ENCODE assay signal across 21 cellular contexts in genomic region chr7:43053968-43054367, GRCh38. TPM values are rescaled to one million over a fixed set of nuclear protein-coding genes. Genes with fewer than 3 reads are reported as not detected.
"Had no signal": no experiment of that assay in that cellular context is flagged by ENCODE, and none has a peak within 500 bp of the region (broad histone marks: within the 10 kb centered on the region; RNA-seq: fewer than 3 reads in every experiment).

No MANE protein-coding gene starts in this region.

- H3K36me3 Mint-ChIP-seq: naive thymus-derived CD4-positive, alpha-beta T cell had no signal

- ATAC-seq: heart left ventricle; left lobe of liver; naive thymus-derived CD4-positive, alpha-beta T cell; stimulated activated naive CD8-positive, alpha-beta T cell treated with anti-CD3 and anti-CD28 coated beads, Interleukin-15, amount 100 ng/mL, for 72 hours had no signal

- H3K27me3 ChIP-seq: neutrophil, sigmoid colon, transverse colon had no signal

- H3K4me3 ChIP-seq: coronary artery, heart left ventricle, sigmoid colon, skin epidermis, thoracic aorta, transverse colon had no signal

- H3K36me3 ChIP-seq: heart left ventricle, neutrophil, sigmoid colon, thoracic aorta, transverse colon had no signal

- H3K27ac Mint-ChIP-seq: naive thymus-derived CD4-positive, alpha-beta T cell; nephron progenitor cell; stimulated activated naive B cell treated with anti-CD40 and anti-IgM and Interleukin-4, amounts not matched to agents 10 μg/mL and 1 μg/mL and 100 μg/mL, for 72 hours; stimulated activated naive CD8-positive, alpha-beta T cell treated with anti-CD3 and anti-CD28 coated beads, Interleukin-15, amount 100 ng/mL, for 72 hours had no signal

- H3K9me3 ChIP-seq: neutrophil, thoracic aorta, transverse colon had no signal

- DNase-seq: effector CD8-positive, alpha-beta T cell; foreskin melanocyte; heart left ventricle; hypothalamus; islet precursor cell; mammary epithelial cell; naive thymus-derived CD4-positive, alpha-beta T cell; nephron progenitor cell; sigmoid colon; stimulated activated CD4-positive, alpha-beta T cell treated with anti-CD3 and anti-CD28 coated beads, Interleukin-2, amount 100 ng/mL, for 24 hours; stimulated activated CD4-positive, alpha-beta T cell treated with anti-CD3 and anti-CD28 coated beads, Interleukin-4, amount 100 ng/mL, for 4 hours; stimulated activated naive B cell treated with anti-CD40 and anti-IgM and Interleukin-4, amounts not matched to agents 10 μg/mL and 1 μg/mL and 100 μg/mL, for 72 hours; stimulated activated naive CD8-positive, alpha-beta T cell treated with anti-CD3 and anti-CD28 coated beads, Interleukin-15, amount 100 ng/mL, for 72 hours; transverse colon had no signal

- H3K27ac ChIP-seq: coronary artery, heart left ventricle, neutrophil, sigmoid colon, skin epidermis, thoracic aorta, transverse colon had no signal

- H3K4me1 Mint-ChIP-seq: naive thymus-derived CD4-positive, alpha-beta T cell; stimulated activated naive CD8-positive, alpha-beta T cell treated with anti-CD3 and anti-CD28 coated beads, Interleukin-15, amount 100 ng/mL, for 72 hours had no signal

- H3K4me3 Mint-ChIP-seq: naive thymus-derived CD4-positive, alpha-beta T cell; nephron progenitor cell; stimulated activated naive B cell treated with anti-CD40 and anti-IgM and Interleukin-4, amounts not matched to agents 10 μg/mL and 1 μg/mL and 100 μg/mL, for 72 hours; stimulated activated naive CD8-positive, alpha-beta T cell treated with anti-CD3 and anti-CD28 coated beads, Interleukin-15, amount 100 ng/mL, for 72 hours had no signal

- H3K4me1 ChIP-seq: heart left ventricle, sigmoid colon, transverse colon had no signal

RNA-seq across cellular contexts. Expression of gene HECW1, which starts 58.5 kb away (rescaled TPM):
- total RNA-seq: dermis microvascular lymphatic vessel endothelial cell; left lobe of liver; mammary epithelial cell; naive thymus-derived CD4-positive, alpha-beta T cell; pulmonary artery endothelial cell had no signal
- polyA plus RNA-seq: heart left ventricle; mammary epithelial cell; naive thymus-derived CD4-positive, alpha-beta T cell had no signal
